9 cellular contexts compared by ENCODE assay signal in genomic region chr16:14672403-14672971, GRCh38. TPM values are rescaled to one million over a fixed set of nuclear protein-coding genes. Genes with fewer than 3 reads are reported as not detected.
A peak's percentile ranks its signal among the peaks of the same experiment; 100 is the strongest.
DNase-seq lines count a peak whose midpoint lies in the region; ATAC-seq and TF ChIP-seq lines count a peak whose summit lies in the region.
"Had no signal": no experiment of that assay in that cellular context is flagged by ENCODE, and none has a peak within 500 bp of the region (broad histone marks: within the 10 kb centered on the region; RNA-seq: fewer than 3 reads in every experiment).

No MANE protein-coding gene starts in this region.

- peak overlapping the region; percentile 90 for H3K4me2 ChIP-seq in OCI-LY3 (ENCODE audit: low read length)

- TF ChIP-seq CTCF in OCI-LY3 (IDR thresholded peaks at IDR 0.05; ENCODE audit: low read depth, low read length) = no peak
- no peak for TF ChIP-seq CTCF in lower lobe of right lung (IDR thresholded peaks at IDR 0.05)

- peak overlapping the region; percentile 47 for H3K27ac ChIP-seq in OCI-LY3 (ENCODE audit: low read length)
- no peak overlapping the region for H3K27ac ChIP-seq in lower lobe of right lung

- no peak overlapping the region for H2AFZ ChIP-seq in OCI-LY3 (ENCODE audit: low read depth, low read length)

- H3K9me3 ChIP-seq in OCI-LY3 (ENCODE audit: insufficient read depth, low read length) = no peaks in the 10 kb centered on the region
- H3K9me3 ChIP-seq in lower lobe of right lung = no peaks in the 10 kb centered on the region

- H3K4me1 ChIP-seq in OCI-LY3 (ENCODE audit: low read length) = peaks cover 16% of the 10 kb centered on the region
- no peaks in the 10 kb centered on the region for H3K4me1 ChIP-seq in lower lobe of right lung

- peak overlapping the region; percentile 63 for H3K4me3 ChIP-seq in OCI-LY3 (ENCODE audit: low read length)
- no peak overlapping the region for H3K4me3 ChIP-seq in lower lobe of right lung

- peak; percentile 71 for ATAC-seq in GM18498 (IDR thresholded peaks at IDR 0.05; ENCODE audit: unreplicated experiment)
- ATAC-seq in GM21723 (IDR thresholded peaks at IDR 0.05; ENCODE audit: unreplicated experiment) = peak; percentile 74
- ATAC-seq in lower lobe of right lung = peak; percentile 86

- H4K20me1 ChIP-seq in OCI-LY3 (ENCODE audit: insufficient read depth, low read length) = no peaks in the 10 kb centered on the region

- peaks cover 14% of the 10 kb centered on the region for H3K36me3 ChIP-seq in OCI-LY3 (replicated peaks; ENCODE audit: low read depth, low read length)
- H3K36me3 ChIP-seq in lower lobe of right lung = peaks cover 23% of the 10 kb centered on the region

- DNase-seq in lower lobe of right lung = peak; percentile 55
- no peak for DNase-seq in KG1 (lab: John Stamatoyannopoulos, UW)
- no peak for DNase-seq in middle frontal gyrus (ENCODE audit: extremely low spot score, low spot score)
- no peak for DNase-seq in 8988T
- DNase-seq in stimulated activated CD4-positive, alpha-beta T cell treated with anti-CD3 and anti-CD28 coated beads, Interleukin-12 subunit alpha, Interleukin-12 subunit beta, amount 100 ng/mL, for 4 hours = no peak

- no peak overlapping the region for H3K9ac ChIP-seq in OCI-LY3 (ENCODE audit: low read length)

- H3K79me2 ChIP-seq in OCI-LY3 (ENCODE audit: low read length) = no peaks in the 10 kb centered on the region

- intact Hi-C loops in lower lobe of right lung (cut with DNase I) = no loop called here

- H3K27me3 ChIP-seq in OCI-LY3 (ENCODE audit: low read depth, low read length) = no peaks in the 10 kb centered on the region
- H3K27me3 ChIP-seq in lower lobe of right lung (ENCODE audit: low read depth) = no peaks in the 10 kb centered on the region

RNA-seq across cellular contexts. Expression of gene PLA2G10, which starts 21.6 kb away (rescaled TPM):
- 7.1 TPM for total RNA-seq in lower lobe of right lung
- total RNA-seq: T-helper 2 cell treated with Interferon-gamma antibody and Interleukin-4, amounts not matched to agents 100 ng/mL and 5 ng/mL, for 36 hours had no signal

RNA-seq across cellular contexts. Expression of gene NPIPA3, which starts 30.7 kb away (rescaled TPM):
- total RNA-seq in lower lobe of right lung = 1.4 TPM

RNA-seq across cellular contexts. Expression of gene BFAR, which starts 39.7 kb away (rescaled TPM):
- total RNA-seq in lower lobe of right lung = 90.2 TPM

RNA-seq across cellular contexts. Expression of gene PARN, which starts 42.4 kb away (rescaled TPM):
- total RNA-seq in lower lobe of right lung = 35.7 TPM
